19 cellular contexts compared by ENCODE assay signal in the genomic region with DNA sequence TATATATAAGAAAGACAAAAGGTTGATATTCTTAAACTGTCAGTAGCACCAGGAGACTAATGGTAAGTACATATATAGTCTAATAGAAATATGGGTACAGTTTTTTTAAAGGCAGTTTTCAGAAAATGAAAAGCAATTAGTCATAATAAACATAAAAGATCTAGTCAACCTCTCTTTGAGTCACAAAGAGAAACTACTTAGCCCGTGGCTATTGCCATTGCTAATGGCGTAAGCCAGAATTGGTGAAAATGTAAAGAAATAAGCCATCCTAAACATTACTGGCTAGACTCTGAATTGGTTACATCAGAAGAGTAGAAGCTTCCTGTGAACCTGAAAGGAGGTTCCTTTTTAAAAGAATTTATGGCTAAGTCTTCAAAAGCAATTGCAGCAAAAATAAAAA.
DNase-seq lines count a peak whose midpoint lies in the region; ATAC-seq, FAIRE-seq and TF ChIP-seq lines count a peak whose summit lies in the region.
"Had no signal": no experiment of that assay in that cellular context is flagged by ENCODE, and none has a peak within 500 bp of the region (broad histone marks: within the 10 kb centered on the region; RNA-seq: fewer than 3 reads in every experiment).

No MANE protein-coding gene starts in this region.

- peaks cover 19% of the 10 kb centered on the region for H3K4me1 ChIP-seq in keratinocyte (ENCODE audit: control insufficient read depth, extremely low read depth, insufficient read depth, low read length)
- H3K4me1 ChIP-seq: A549, Caco-2 had no signal

- H3K36me3 ChIP-seq in keratinocyte (ENCODE audit: control insufficient read depth in 2 of 2, extremely low read depth in 1 of 2, insufficient read depth in 2 of 2, low read length in 2 of 2), result no peaks in the 10 kb centered on the region

- no peaks in the 10 kb centered on the region for H3K9me3 ChIP-seq in keratinocyte (ENCODE audit: control insufficient read depth, low read depth, low read length)
- H3K9me3 ChIP-seq: A549, Caco-2 had no signal

- no peak overlapping the region for H3K4me3 ChIP-seq in epithelial cell of esophagus (ENCODE audit: low read length)
- no peak overlapping the region for H3K4me3 ChIP-seq in keratinocyte (ENCODE audit: control insufficient read depth in 2 of 3, extremely low read depth in 1 of 3, insufficient read depth in 2 of 3, low read depth in 1 of 3, low read length in 3 of 3)
- H3K4me3 ChIP-seq: A549, GM12878 had no signal

- no peaks in the 10 kb centered on the region for H3K79me2 ChIP-seq in keratinocyte (ENCODE audit: control insufficient read depth, insufficient read depth, low read length)

- DNase-seq in ELR (ENCODE audit: low read depth), result peak; percentile 64
- peak; percentile 4 for DNase-seq in RPMI7951 (ENCODE audit: low read depth)
- DNase-seq in epithelial cell of esophagus (ENCODE audit: low read depth), result peak; percentile 73
- DNase-seq in keratinocyte (ENCODE audit: low read depth, low spot score), result no peak
- DNase-seq in DMS79 treated with DMSO at 0.1 percent for 48 hours (lab: John Stamatoyannopoulos, UW), result no peak
- no peak for DNase-seq in stimulated activated effector memory CD8-positive, alpha-beta T cell treated with anti-CD3 and anti-CD28 coated beads, Interleukin-12 subunit alpha, Interleukin-12 subunit beta, amount 100 ng/mL, for 72 hours (ENCODE audit: low spot score in 2 of 2)
- DNase-seq in activated naive CD8-positive, alpha-beta T cell treated with anti-CD3 and anti-CD28 coated beads, Interleukin-2, amount 50 U/mL, for 24 hours, result no peak
- DNase-seq: Caco-2; CD8-positive, alpha-beta T cell; GOT3; H9; IMR-90; KBM-7 had no signal

- no peak for ATAC-seq in stimulated activated effector memory CD8-positive, alpha-beta T cell treated with anti-CD3 and anti-CD28 coated beads, Interleukin-12 subunit alpha, Interleukin-12 subunit beta, amount 100 ng/mL, for 72 hours
- no peak for ATAC-seq in activated naive CD8-positive, alpha-beta T cell treated with anti-CD3 and anti-CD28 coated beads, Interleukin-2, amount 50 U/mL, for 24 hours
- ATAC-seq in GM18519 (IDR thresholded peaks at IDR 0.05; ENCODE audit: low FRiP score, unreplicated experiment), result no peak
- ATAC-seq: A549; CD8-positive, alpha-beta T cell; GM12878 had no signal

- no peak for FAIRE-seq in keratinocyte (lab: Jason Lieb, UNC)
- FAIRE-seq: A549, GM12878, GM18507 had no signal

- H3K27me3 ChIP-seq in keratinocyte (ENCODE audit: control insufficient read depth, extremely low read depth, insufficient read depth, low read length), result no peaks in the 10 kb centered on the region

- TF ChIP-seq CTCF in epithelial cell of esophagus (IDR thresholded peaks at IDR 0.05; ENCODE audit: insufficient read depth, low read depth, low read length, missing control alignments) (no peak), keratinocyte (optimal IDR thresholded peaks at IDR 0.05 in 1 of 3, IDR thresholded peaks at IDR 0.05 in 1 of 3, conservative IDR thresholded peaks at IDR 0.05 in 1 of 3; ENCODE audit: extremely low read depth in 1 of 3, insufficient read depth in 2 of 3, low read length in 3 of 3) (no peak)

- no peak overlapping the region for H3K4me2 ChIP-seq in keratinocyte (ENCODE audit: control insufficient read depth, extremely low read depth, insufficient read depth, low read depth, low read length)
- H3K4me2 ChIP-seq: A549 had no signal

- H4K20me1 ChIP-seq in keratinocyte (ENCODE audit: control insufficient read depth, extremely low read depth, insufficient read depth, low read length), result no peaks in the 10 kb centered on the region

- H2AFZ ChIP-seq in keratinocyte (ENCODE audit: control insufficient read depth, low read length), result no peak overlapping the region

- no peak overlapping the region for H3K4me3 Mint-ChIP-seq in stimulated activated effector memory CD8-positive, alpha-beta T cell treated with anti-CD3 and anti-CD28 coated beads, Interleukin-12 subunit alpha, Interleukin-12 subunit beta, amount 100 ng/mL, for 72 hours
- no peak overlapping the region for H3K4me3 Mint-ChIP-seq in activated naive CD8-positive, alpha-beta T cell treated with anti-CD3 and anti-CD28 coated beads, Interleukin-2, amount 50 U/mL, for 24 hours
- H3K4me3 Mint-ChIP-seq: CD14-positive monocyte; CD8-positive, alpha-beta T cell; H9 had no signal

- dilution Hi-C loops in keratinocyte (cut with MboI; ENCODE audit: extremely low pct_ligation_motif_present, low sequenced_read_pairs), result no loop called here

- no peaks in the 10 kb centered on the region for H3K9me1 ChIP-seq in keratinocyte (ENCODE audit: control insufficient read depth, extremely low read depth, insufficient read depth, low read length)

- peak overlapping the region; percentile 37 for H3K27ac ChIP-seq in keratinocyte (ENCODE audit: control insufficient read depth, insufficient read depth, low read length)
- H3K27ac ChIP-seq: A549, HL-60 had no signal

- H3K27ac Mint-ChIP-seq in stimulated activated effector memory CD8-positive, alpha-beta T cell treated with anti-CD3 and anti-CD28 coated beads, Interleukin-12 subunit alpha, Interleukin-12 subunit beta, amount 100 ng/mL, for 72 hours, result no peak overlapping the region
- no peak overlapping the region for H3K27ac Mint-ChIP-seq in activated naive CD8-positive, alpha-beta T cell treated with anti-CD3 and anti-CD28 coated beads, Interleukin-2, amount 50 U/mL, for 24 hours
- H3K27ac Mint-ChIP-seq: CD14-positive monocyte; CD8-positive, alpha-beta T cell; H9 had no signal

- H3K36me3 Mint-ChIP-seq in stimulated activated effector memory CD8-positive, alpha-beta T cell treated with anti-CD3 and anti-CD28 coated beads, Interleukin-12 subunit alpha, Interleukin-12 subunit beta, amount 100 ng/mL, for 72 hours, result no peaks in the 10 kb centered on the region
- no peaks in the 10 kb centered on the region for H3K36me3 Mint-ChIP-seq in activated naive CD8-positive, alpha-beta T cell treated with anti-CD3 and anti-CD28 coated beads, Interleukin-2, amount 50 U/mL, for 24 hours (ENCODE audit: low read depth)
- H3K36me3 Mint-ChIP-seq: CD14-positive monocyte; CD8-positive, alpha-beta T cell had no signal

- H3K27me3 Mint-ChIP-seq in activated naive CD8-positive, alpha-beta T cell treated with anti-CD3 and anti-CD28 coated beads, Interleukin-2, amount 50 U/mL, for 24 hours, result no peaks in the 10 kb centered on the region

- H3K9me3 Mint-ChIP-seq in stimulated activated effector memory CD8-positive, alpha-beta T cell treated with anti-CD3 and anti-CD28 coated beads, Interleukin-12 subunit alpha, Interleukin-12 subunit beta, amount 100 ng/mL, for 72 hours, result peaks cover 3% of the 10 kb centered on the region
- no peaks in the 10 kb centered on the region for H3K9me3 Mint-ChIP-seq in activated naive CD8-positive, alpha-beta T cell treated with anti-CD3 and anti-CD28 coated beads, Interleukin-2, amount 50 U/mL, for 24 hours

- no peaks in the 10 kb centered on the region for H3K4me1 Mint-ChIP-seq in stimulated activated effector memory CD8-positive, alpha-beta T cell treated with anti-CD3 and anti-CD28 coated beads, Interleukin-12 subunit alpha, Interleukin-12 subunit beta, amount 100 ng/mL, for 72 hours
- no peaks in the 10 kb centered on the region for H3K4me1 Mint-ChIP-seq in activated naive CD8-positive, alpha-beta T cell treated with anti-CD3 and anti-CD28 coated beads, Interleukin-2, amount 50 U/mL, for 24 hours
- H3K4me1 Mint-ChIP-seq: H9 had no signal

- no peak overlapping the region for H3K9ac ChIP-seq in keratinocyte (ENCODE audit: control insufficient read depth, extremely low read depth, insufficient read depth, low read length)

Comparison
In these comparisons a context has a peak if more than half of its experiments do, and no peak if none do; other contexts are left out.
1. DNase-seq: peak in ELR (single experiment), RPMI7951 (single experiment) and epithelial cell of esophagus (single experiment); none in keratinocyte (single experiment), DMS79 treated with DMSO at 0.1 percent for 48 hours (single experiment), stimulated activated effector memory CD8-positive, alpha-beta T cell treated with anti-CD3 and anti-CD28 coated beads, Interleukin-12 subunit alpha, Interleukin-12 subunit beta, amount 100 ng/mL, for 72 hours (0 of 2) and activated naive CD8-positive, alpha-beta T cell treated with anti-CD3 and anti-CD28 coated beads, Interleukin-2, amount 50 U/mL, for 24 hours (single experiment).